In genomic region chr22:42938449-42938848, GRCh38 we compare ENCODE assay signal across 13 cellular contexts.
A peak's percentile ranks its signal among the peaks of the same experiment; 100 is the strongest.
DNase-seq lines count a peak whose midpoint lies in the region; ATAC-seq, FAIRE-seq and TF ChIP-seq lines count a peak whose summit lies in the region.
"Had no signal": no experiment of that assay in that cellular context is flagged by ENCODE, and none has a peak within 500 bp of the region (broad histone marks: within the 10 kb centered on the region; RNA-seq: fewer than 3 reads in every experiment).

No MANE protein-coding gene starts in this region.

- H3K79me2 ChIP-seq in endothelial cell of umbilical vein (ENCODE audit: control insufficient read depth, insufficient read depth, low read length) (peaks cover 30% of the 10 kb centered on the region), OCI-LY7 (ENCODE audit: insufficient read depth, low read depth, low read length) (no peaks in the 10 kb centered on the region)

- H2AFZ ChIP-seq in endothelial cell of umbilical vein (ENCODE audit: low read depth, low read length) = no peak overlapping the region
- no peak overlapping the region for H2AFZ ChIP-seq in OCI-LY7 (ENCODE audit: low read length)

- no peak overlapping the region for H3K27ac Mint-ChIP-seq in stimulated activated effector memory CD8-positive, alpha-beta T cell treated with anti-CD3 and anti-CD28 coated beads, Interleukin-12 subunit alpha, Interleukin-12 subunit beta, amount 100 ng/mL, for 72 hours
- no peak overlapping the region for H3K27ac Mint-ChIP-seq in activated naive CD4-positive, alpha-beta T cell treated with anti-CD3 and anti-CD28 coated beads, Interleukin-2, amount 10 ng/mL, durations not matched to agents 7 days and 5 days
- H3K27ac Mint-ChIP-seq: activated CD4-positive, alpha-beta memory T cell treated with anti-CD3 and anti-CD28 coated beads for 36 hours; T-helper 1 cell treated with Interleukin-12 subunit alpha and Interleukin-12 subunit beta and Interleukin-4 antibody, amounts not matched to agents 30 μg/mL and 1 μg/mL, for 36 hours had no signal

- ATAC-seq in Panc1 = no peak
- ATAC-seq in stimulated activated effector memory CD8-positive, alpha-beta T cell treated with anti-CD3 and anti-CD28 coated beads, Interleukin-12 subunit alpha, Interleukin-12 subunit beta, amount 100 ng/mL, for 72 hours = no peak

- no peaks in the 10 kb centered on the region for H4K20me1 ChIP-seq in endothelial cell of umbilical vein (replicated peaks; ENCODE audit: control insufficient read depth, extremely low read depth, insufficient read depth, low read length)
- H4K20me1 ChIP-seq in OCI-LY7 (ENCODE audit: insufficient read depth, low read length) = no peaks in the 10 kb centered on the region

- H3K9me1 ChIP-seq in endothelial cell of umbilical vein (replicated peaks; ENCODE audit: control insufficient read depth, extremely low read depth, insufficient read depth, low read length) = no peaks in the 10 kb centered on the region

- no peaks in the 10 kb centered on the region for H3K36me3 Mint-ChIP-seq in stimulated activated effector memory CD8-positive, alpha-beta T cell treated with anti-CD3 and anti-CD28 coated beads, Interleukin-12 subunit alpha, Interleukin-12 subunit beta, amount 100 ng/mL, for 72 hours
- H3K36me3 Mint-ChIP-seq in activated naive CD4-positive, alpha-beta T cell treated with anti-CD3 and anti-CD28 coated beads, Interleukin-2, amount 10 ng/mL, durations not matched to agents 7 days and 5 days = peaks cover 2% of the 10 kb centered on the region

- no peak overlapping the region for H3K4me3 Mint-ChIP-seq in stimulated activated effector memory CD8-positive, alpha-beta T cell treated with anti-CD3 and anti-CD28 coated beads, Interleukin-12 subunit alpha, Interleukin-12 subunit beta, amount 100 ng/mL, for 72 hours
- no peak overlapping the region for H3K4me3 Mint-ChIP-seq in activated naive CD4-positive, alpha-beta T cell treated with anti-CD3 and anti-CD28 coated beads, Interleukin-2, amount 10 ng/mL, durations not matched to agents 7 days and 5 days
- H3K4me3 Mint-ChIP-seq: activated CD4-positive, alpha-beta memory T cell treated with anti-CD3 and anti-CD28 coated beads for 36 hours; CD4-positive, alpha-beta T cell; T-helper 1 cell treated with Interleukin-12 subunit alpha and Interleukin-12 subunit beta and Interleukin-4 antibody, amounts not matched to agents 30 μg/mL and 1 μg/mL, for 36 hours had no signal

- H3K27ac ChIP-seq in Panc1 (ENCODE audit: low read length) (peak overlapping the region; percentile 29; the same call in 1 of the 2 replicates), endothelial cell of umbilical vein (ENCODE audit: insufficient read depth, low read depth, low read length) (peak overlapping the region; percentile 91), thyroid gland (peak overlapping the region; percentile 57 to 82 (median 80)), OCI-LY7 (ENCODE audit: low read depth, low read length, poor library complexity, severe bottlenecking) (no peak overlapping the region)

- no peaks in the 10 kb centered on the region for H3K27me3 Mint-ChIP-seq in activated naive CD4-positive, alpha-beta T cell treated with anti-CD3 and anti-CD28 coated beads, Interleukin-2, amount 10 ng/mL, durations not matched to agents 7 days and 5 days
- H3K27me3 Mint-ChIP-seq: activated CD4-positive, alpha-beta memory T cell treated with anti-CD3 and anti-CD28 coated beads for 36 hours; CD4-positive, alpha-beta T cell had no signal

- TF ChIP-seq CTCF in Panc1 (IDR thresholded peaks at IDR 0.05) = no peak
- TF ChIP-seq CTCF in endothelial cell of umbilical vein (IDR thresholded peaks at IDR 0.05; ENCODE audit: extremely low read depth in 1 of 2, insufficient read depth in 1 of 2, low read depth in 1 of 2, low read length in 2 of 2) = no peak
- TF ChIP-seq CTCF in thyroid gland (IDR thresholded peaks at IDR 0.05) = no peak
- TF ChIP-seq CTCF in OCI-LY7 (conservative IDR thresholded peaks at IDR 0.05; ENCODE audit: low read length) = no peak

- CTCF ChIA-PET in Panc1 (lab: Charles Lee) = no interaction called here
- CTCF ChIA-PET in endothelial cell of umbilical vein (lab: Charles Lee) = interaction anchor here (1.1 to 2.4 kb wide), 3 partner anchors 11 to 17 kb away, joined by 4 to 13 read pairs (median 6); no protein-coding TSS in a partner anchor
- CTCF ChIA-PET in HEK293T (lab: Yijun Ruan, JAX) = no interaction called here
- CTCF ChIA-PET in OCI-LY7 (lab: Charles Lee; ENCODE audit: unreplicated experiment) = no interaction called here
- CTCF ChIA-PET in activated naive CD4-positive, alpha-beta T cell treated with anti-CD3 and anti-CD28 coated beads, Interleukin-2, amount 10 ng/mL, durations not matched to agents 7 days and 5 days (lab: Charles Lee) = interaction anchor here (0.8 to 1.4 kb wide), 3 partner anchors 17 to 95 kb away, joined by 3 read pairs; no protein-coding TSS in a partner anchor

- POLR2A ChIA-PET in Panc1 (lab: Charles Lee) (no interaction called here), endothelial cell of umbilical vein (lab: Charles Lee) (interaction anchor here (0.7 to 2.1 kb wide), 2 partner anchors 67 to 75 kb away, joined by 3 to 6 read pairs; no protein-coding TSS in a partner anchor), HEK293T (lab: Yijun Ruan, JAX) (interaction anchor here (1.3 kb wide), 1 partner anchor 21 kb away, joined by 5 read pairs; no protein-coding TSS in a partner anchor), OCI-LY7 (lab: Charles Lee) (no interaction called here)

- peaks cover 56% of the 10 kb centered on the region for H3K4me1 Mint-ChIP-seq in stimulated activated effector memory CD8-positive, alpha-beta T cell treated with anti-CD3 and anti-CD28 coated beads, Interleukin-12 subunit alpha, Interleukin-12 subunit beta, amount 100 ng/mL, for 72 hours
- peaks cover 45% of the 10 kb centered on the region for H3K4me1 Mint-ChIP-seq in activated naive CD4-positive, alpha-beta T cell treated with anti-CD3 and anti-CD28 coated beads, Interleukin-2, amount 10 ng/mL, durations not matched to agents 7 days and 5 days

- BruUV-seq in Panc1 (replicated peaks; lab: Mats Ljungman, UMichigan) = no TSS peak
- no TSS peak for BruUV-seq in endothelial cell of umbilical vein (replicated peaks; lab: Mats Ljungman, UMichigan)
- no TSS peak for BruUV-seq in OCI-LY7 (replicated peaks; lab: Mats Ljungman, UMichigan)

- H3K36me3 ChIP-seq in Panc1 (ENCODE audit: control insufficient read depth, insufficient read depth, low read length) (no peaks in the 10 kb centered on the region), endothelial cell of umbilical vein (ENCODE audit: control insufficient read depth in 2 of 2, extremely low read depth in 1 of 2, insufficient read depth in 2 of 2, low read length in 2 of 2) (no peaks in the 10 kb centered on the region), mucosa of stomach (ENCODE audit: control insufficient read depth, insufficient read depth, low read length) (no peaks in the 10 kb centered on the region), thyroid gland (no peaks in the 10 kb centered on the region), OCI-LY7 (ENCODE audit: insufficient read depth, low read length) (0 out of 2 replicates have a peak, but pooled peaks cover 4% of the 10 kb centered on the region)

- peak overlapping the region; percentile 58 for H3K4me2 ChIP-seq in endothelial cell of umbilical vein (ENCODE audit: insufficient read depth, low read length)
- H3K4me2 ChIP-seq in OCI-LY7 (ENCODE audit: low read length) = no peak overlapping the region

- H3K9me2 ChIP-seq in OCI-LY7 (ENCODE audit: insufficient read depth, low read length) = no peaks in the 10 kb centered on the region

- no peak for TF ChIP-seq POLR2A in endothelial cell of umbilical vein (IDR thresholded peaks at IDR 0.05; ENCODE audit: low read depth, low read length)
- no peak for TF ChIP-seq POLR2A in thyroid gland (IDR thresholded peaks at IDR 0.05)

- DNase-seq in Panc1 (ENCODE audit: low read depth, low spot score) (no peak), endothelial cell of umbilical vein (ENCODE audit: low read depth, low spot score) (no peak), thyroid gland (peak in 1 of 2 donors; percentile 41), HEK293T (ENCODE audit: extremely low spot score) (no peak), OCI-LY7 (ENCODE audit: low spot score) (no peak)
- DNase-seq in stimulated activated effector memory CD8-positive, alpha-beta T cell treated with anti-CD3 and anti-CD28 coated beads, Interleukin-12 subunit alpha, Interleukin-12 subunit beta, amount 100 ng/mL, for 72 hours (ENCODE audit: low spot score in 2 of 2) = no peak
- no peak for DNase-seq in activated naive CD4-positive, alpha-beta T cell treated with anti-CD3 and anti-CD28 coated beads, Interleukin-2, amount 10 ng/mL, durations not matched to agents 7 days and 5 days
- DNase-seq: activated CD4-positive, alpha-beta memory T cell treated with anti-CD3 and anti-CD28 coated beads for 36 hours; activated naive CD4-positive, alpha-beta T cell treated with anti-CD3 and anti-CD28 coated beads, Interleukin-2, amount 50 U/mL, for 16 hours; CD4-positive, alpha-beta T cell; GF-D8 had no signal

- H3K27me3 ChIP-seq in Panc1 (ENCODE audit: control insufficient read depth, insufficient read depth, low read length) (no peaks in the 10 kb centered on the region), endothelial cell of umbilical vein (ENCODE audit: control insufficient read depth in 2 of 2, insufficient read depth in 2 of 2, low read length in 2 of 2) (no peaks in the 10 kb centered on the region), mucosa of stomach (ENCODE audit: control insufficient read depth, insufficient read depth, low read length) (no peaks in the 10 kb centered on the region), thyroid gland (no peaks in the 10 kb centered on the region)

- H3K9ac ChIP-seq in endothelial cell of umbilical vein (replicated peaks; ENCODE audit: extremely low read depth, insufficient read depth, low read length) = peak overlapping the region; percentile 74
- H3K9ac ChIP-seq in mucosa of stomach (ENCODE audit: low read length) = peak overlapping the region; percentile 54

- no peak for FAIRE-seq in endothelial cell of umbilical vein (lab: Jason Lieb, UNC)

- intact Hi-C loops in Panc1 (cut with micrococcal nuclease; ENCODE audit: unreplicated experiment) (no loop called here), endothelial cell of umbilical vein (cut with micrococcal nuclease) (no loop called here), thyroid gland (cut with DNase I) (no loop called here), OCI-LY7 (cut with micrococcal nuclease; ENCODE audit: unreplicated experiment) (no loop called here)

- 67 to 75% methylated on average over 7 of the region's 7 CpGs for WGBS in thyroid gland, 2 donors

- H3K4me1 ChIP-seq in Panc1 (ENCODE audit: control insufficient read depth, insufficient read depth, low read length) = peaks cover 46% of the 10 kb centered on the region
- H3K4me1 ChIP-seq in endothelial cell of umbilical vein (ENCODE audit: control insufficient read depth, extremely low read depth, insufficient read depth, low read length) = peaks cover 51% of the 10 kb centered on the region
- H3K4me1 ChIP-seq in mucosa of stomach (ENCODE audit: control insufficient read depth, insufficient read depth, low read length) = peaks cover 73% of the 10 kb centered on the region
- peaks cover 58 to 84% of the 10 kb centered on the region in 2 donors for H3K4me1 ChIP-seq in thyroid gland
- peaks cover 36% of the 10 kb centered on the region for H3K4me1 ChIP-seq in OCI-LY7 (ENCODE audit: insufficient read depth, low read length, poor library complexity, severe bottlenecking)

- dilution Hi-C loops in endothelial cell of umbilical vein (cut with MboI; ENCODE audit: extremely low pct_ligation_motif_present, low sequenced_read_pairs) = no loop called here

- H3K4me3 ChIP-seq in Panc1 (ENCODE audit: low read depth in 2 of 2, low read length in 2 of 2) = no peak overlapping the region
- H3K4me3 ChIP-seq in endothelial cell of umbilical vein (replicated peaks in 1 of 3; ENCODE audit: insufficient read depth in 1 of 3, low read depth in 1 of 3, low read length in 3 of 3) = no peak overlapping the region
- no peak overlapping the region for H3K4me3 ChIP-seq in mucosa of stomach (ENCODE audit: low read length)
- H3K4me3 ChIP-seq in thyroid gland (replicated peaks in 1 of 3) = no peak overlapping the region
- H3K4me3 ChIP-seq in OCI-LY7 (ENCODE audit: low read depth, low read length, poor library complexity, severe bottlenecking) = no peak overlapping the region

- H3K9me3 ChIP-seq in Panc1 (ENCODE audit: control insufficient read depth, insufficient read depth, low read depth, low read length) (no peaks in the 10 kb centered on the region), endothelial cell of umbilical vein (replicated peaks; ENCODE audit: control insufficient read depth, insufficient read depth, low read length) (no peaks in the 10 kb centered on the region), mucosa of stomach (ENCODE audit: control insufficient read depth, low read length) (no peaks in the 10 kb centered on the region), thyroid gland (no peaks in the 10 kb centered on the region), OCI-LY7 (ENCODE audit: low read length) (no peaks in the 10 kb centered on the region)

- in situ Hi-C loops in Panc1 (cut with HindIII; ENCODE audit: low pct_unique_long_range_greater_than_20kb, low sequenced_read_pairs) = no loop called here

- no peaks in the 10 kb centered on the region for H3K9me3 Mint-ChIP-seq in stimulated activated effector memory CD8-positive, alpha-beta T cell treated with anti-CD3 and anti-CD28 coated beads, Interleukin-12 subunit alpha, Interleukin-12 subunit beta, amount 100 ng/mL, for 72 hours
- no peaks in the 10 kb centered on the region for H3K9me3 Mint-ChIP-seq in activated naive CD4-positive, alpha-beta T cell treated with anti-CD3 and anti-CD28 coated beads, Interleukin-2, amount 10 ng/mL, durations not matched to agents 7 days and 5 days
- H3K9me3 Mint-ChIP-seq: activated CD4-positive, alpha-beta memory T cell treated with anti-CD3 and anti-CD28 coated beads for 36 hours; CD4-positive, alpha-beta T cell; T-helper 1 cell treated with Interleukin-12 subunit alpha and Interleukin-12 subunit beta and Interleukin-4 antibody, amounts not matched to agents 30 μg/mL and 1 μg/mL, for 36 hours had no signal

Comparison
In these comparisons a context has a peak if more than half of its experiments do, and no peak if none do; other contexts are left out.
1. CTCF ChIA-PET loops: an anchor here in endothelial cell of umbilical vein (1.1 to 2.4 kb wide) and activated naive CD4-positive, alpha-beta T cell treated with anti-CD3 and anti-CD28 coated beads, Interleukin-2, amount 10 ng/mL, durations not matched to agents 7 days and 5 days (0.8 to 1.4 kb wide); none called in Panc1, HEK293T and OCI-LY7.
2. POLR2A ChIA-PET loops: an anchor here in endothelial cell of umbilical vein (0.7 to 2.1 kb wide) and HEK293T (1.3 kb wide); none called in Panc1 and OCI-LY7.